Comparison of ENCODE assay signal across 15 cellular contexts in genomic region chr5:136001531-136001930, GRCh38. TPM values are rescaled to one million over a fixed set of nuclear protein-coding genes. Genes with fewer than 3 reads are reported as not detected.
DNase-seq lines count a peak whose midpoint lies in the region; ATAC-seq and TF ChIP-seq lines count a peak whose summit lies in the region.
"Had no signal": no experiment of that assay in that cellular context is flagged by ENCODE, and none has a peak within 500 bp of the region (broad histone marks: within the 10 kb centered on the region; RNA-seq: fewer than 3 reads in every experiment).

No MANE protein-coding gene starts in this region.

- intact Hi-C loops in IMR-90 (cut with micrococcal nuclease) (no loop called here), posterior cingulate gyrus (cut with DNase I) (no loop called here), psoas muscle (cut with DNase I) (no loop called here)

- peak overlapping the region; percentile 20; the same call in 1 of the 2 replicates for H3K14ac ChIP-seq in IMR-90 (replicated peaks; ENCODE audit: low read depth, low read length)

- dilution Hi-C loops in IMR-90 (cut with HindIII; ENCODE audit: low sequenced_read_pairs, unreplicated experiment) = no loop called here

- H3K18ac ChIP-seq in IMR-90 (ENCODE audit: low read depth, low read length) = peak overlapping the region; percentile 45

- H3K9me3 ChIP-seq in IMR-90 (ENCODE audit: control insufficient read depth, insufficient read depth, low read length) = no peaks in the 10 kb centered on the region
- no peaks in the 10 kb centered on the region for H3K9me3 ChIP-seq in hepatocyte (ENCODE audit: low read depth)
- no peaks in the 10 kb centered on the region for H3K9me3 ChIP-seq in psoas muscle
- H3K9me3 ChIP-seq: BE2C, pancreas had no signal

- H3K36me3 ChIP-seq in IMR-90 (ENCODE audit: control insufficient read depth, insufficient read depth, low read length) (no peaks in the 10 kb centered on the region), hepatocyte (replicated peaks; ENCODE audit: insufficient read depth, low read depth) (no peaks in the 10 kb centered on the region), psoas muscle (ENCODE audit: insufficient read depth in 1 of 2, low read depth in 1 of 2) (no peaks in the 10 kb centered on the region)
- H3K36me3 ChIP-seq: BE2C, pancreas had no signal

- ATAC-seq in IMR-90 (ENCODE audit: low read depth) (no peak), psoas muscle (no peak)

- H3K4me1 ChIP-seq in IMR-90 (ENCODE audit: control insufficient read depth, insufficient read depth, low read length) (peaks cover 33% of the 10 kb centered on the region), hepatocyte (ENCODE audit: insufficient read depth) (peaks cover 15% of the 10 kb centered on the region), psoas muscle (no peaks in the 10 kb centered on the region)
- H3K4me1 ChIP-seq: BE2C, pancreas had no signal

- no peak overlapping the region for H2AK9ac ChIP-seq in IMR-90 (replicated peaks; ENCODE audit: low read depth, low read length, poor library complexity)

- peak overlapping the region; percentile 49; the same call in 1 of the 2 replicates for H3K27ac ChIP-seq in IMR-90 (ENCODE audit: insufficient read depth, low read length)
- peak overlapping the region; percentile 51 for H3K27ac ChIP-seq in hepatocyte
- no peak overlapping the region for H3K27ac ChIP-seq in psoas muscle
- H3K27ac ChIP-seq: pancreas had no signal

- H3K4me3 ChIP-seq in IMR-90 (ENCODE audit: insufficient read depth, low read depth, low read length) (no peak overlapping the region), astrocyte of the cerebellum (ENCODE audit: low read depth, low read length) (no peak overlapping the region), hepatocyte (no peak overlapping the region), psoas muscle (no peak overlapping the region)
- H3K4me3 ChIP-seq: pancreas had no signal

- POLR2A ChIA-PET in IMR-90 (lab: Charles Lee; ENCODE audit: unreplicated experiment) = no interaction called here

- peak overlapping the region; percentile 70 for H4K91ac ChIP-seq in IMR-90 (ENCODE audit: insufficient read depth, low read depth, low read length)

- peak overlapping the region; percentile 88; the same call in 2 of the 3 replicates for H2BK15ac ChIP-seq in IMR-90 (ENCODE audit: low read depth, low read length)

- DNase-seq in AG08396 (ENCODE audit: low spot score) (peak; percentile 24), IMR-90 (peak; percentile 35), astrocyte of the cerebellum (ENCODE audit: low read depth) (peak; percentile 81), hepatocyte (ENCODE audit: low spot score) (no peak), posterior cingulate gyrus (no peak), NCI-H146 (lab: John Stamatoyannopoulos, UW) (no peak), GM19238 (ENCODE audit: insufficient read length, low spot score) (no peak), psoas muscle (no peak)
- DNase-seq: activated CD4-positive, CD25-positive, alpha-beta regulatory T cell treated with anti-CD3 and anti-CD28 coated beads, Interleukin-2, amount 50 U/mL, for 72 hours; activated effector memory CD4-positive, alpha-beta T cell treated with Interleukin-2 at 50 U/mL for 16 hours; BE2C; NCI-H1417; NCI-H510A treated with DMSO at 0.1 percent for 48 hours; pancreas; SW 1271 had no signal

- H3K23ac ChIP-seq in IMR-90 (ENCODE audit: low read depth, low read length) = no peak overlapping the region; the same call in 1 of the 2 replicates

- H3K9ac ChIP-seq in IMR-90 (ENCODE audit: low read depth, low read length) = no peak overlapping the region

- H3K4ac ChIP-seq in IMR-90 (ENCODE audit: low read depth, low read length) = peak overlapping the region; percentile 70

- TF ChIP-seq RAD21 in IMR-90 (IDR thresholded peaks at IDR 0.05; ENCODE audit: low read length) = no peak

- BruUV-seq in IMR-90 (replicated peaks; lab: Mats Ljungman, UMichigan) = no TSS peak

- H3K9me2 ChIP-seq in hepatocyte (replicated peaks; ENCODE audit: insufficient read depth) = no peaks in the 10 kb centered on the region

- TF ChIP-seq CTCF in IMR-90 (conservative IDR thresholded peaks at IDR 0.05; ENCODE audit: low read depth, low read length) (no peak), astrocyte of the cerebellum (IDR thresholded peaks at IDR 0.05; ENCODE audit: low read depth, low read length, missing control alignments) (no peak), hepatocyte (IDR thresholded peaks at IDR 0.05; ENCODE audit: poor library complexity) (no peak), psoas muscle (IDR thresholded peaks at IDR 0.05) (no peak)

- peak overlapping the region; percentile 95 for H2BK120ac ChIP-seq in IMR-90 (ENCODE audit: low read depth, low read length)

- H2AFZ ChIP-seq in IMR-90 (replicated peaks; ENCODE audit: low read length, poor library complexity) = no peak overlapping the region
- no peak overlapping the region for H2AFZ ChIP-seq in hepatocyte

- no peaks in the 10 kb centered on the region for H3K79me2 ChIP-seq in hepatocyte

- no peaks in the 10 kb centered on the region for H3K27me3 ChIP-seq in IMR-90 (ENCODE audit: control insufficient read depth, insufficient read depth, low read length)
- no peaks in the 10 kb centered on the region for H3K27me3 ChIP-seq in hepatocyte
- H3K27me3 ChIP-seq in psoas muscle (ENCODE audit: insufficient read depth in 3 of 3, low read length in 2 of 3) = no peaks in the 10 kb centered on the region
- H3K27me3 ChIP-seq: pancreas had no signal

- H2AK5ac ChIP-seq in IMR-90 (ENCODE audit: low read depth, low read length) = peak overlapping the region; percentile 91

- in situ Hi-C loops in IMR-90 (cut with MboI; ENCODE audit: low sequenced_read_pairs) (no loop called here), astrocyte of the cerebellum (cut with HindIII; ENCODE audit: low sequenced_read_pairs) (no loop called here)

- no peak overlapping the region for H3K56ac ChIP-seq in IMR-90 (ENCODE audit: extremely low read depth, insufficient read depth, low read length)

- CTCF ChIA-PET in IMR-90 (lab: Yijun Ruan, JAX) = no interaction called here

- H3K79me1 ChIP-seq in IMR-90 (ENCODE audit: low read depth in 1 of 2, low read length in 2 of 2) = peaks cover 0 to 22% of the 10 kb centered on the region in 2 experiments; a peak in 2 of 4 replicates

- no peaks in the 10 kb centered on the region for H4K20me1 ChIP-seq in IMR-90 (ENCODE audit: insufficient read depth, low read length)
- no peaks in the 10 kb centered on the region for H4K20me1 ChIP-seq in hepatocyte (ENCODE audit: insufficient read depth, poor library complexity, severe bottlenecking)

- TF ChIP-seq POLR2A in IMR-90 (IDR thresholded peaks at IDR 0.05; ENCODE audit: low read depth, low read length) = no peak

- H3K4me2 ChIP-seq in IMR-90 (ENCODE audit: low read depth, low read length) = no peak overlapping the region
- H3K4me2 ChIP-seq in hepatocyte = no peak overlapping the region

- H3K9me1 ChIP-seq in IMR-90 (ENCODE audit: insufficient read depth, low read length) = peaks cover 31% of the 10 kb centered on the region

- H4K8ac ChIP-seq in IMR-90 (ENCODE audit: low read depth in 2 of 2, low read length in 2 of 2) = peak overlapping the region; percentile 29 to 44; a peak in 3 of 4 replicates

- H4K5ac ChIP-seq in IMR-90 (ENCODE audit: low read depth, low read length) = peak overlapping the region; percentile 27

- peak overlapping the region; percentile 37 for H2BK5ac ChIP-seq in IMR-90 (ENCODE audit: low read depth, low read length, poor library complexity, severe bottlenecking)

- H2BK20ac ChIP-seq in IMR-90 (ENCODE audit: low read depth, low read length) = peak overlapping the region; percentile 63

- WGBS in IMR-90 (ENCODE audit: extremely low coverage in 2 of 2, insufficient read length in 1 of 2), 2 experiments = 38% methylated on average over 1 of the region's 4 CpGs; no CpG with 5 or more reads in 1 of the 2 experiments
- 58% methylated on average over 4 of the region's 4 CpGs for WGBS in hepatocyte (ENCODE audit: low lambda C conversion rate, missing lambda C conversion rate)
- WGBS in psoas muscle, 3 donors = 47 to 75% (median 62%) methylated on average over 4 of the region's 4 CpGs

TF ChIP-seq in IMR-90, 13 proteins besides CTCF, POLR2A, EP300 and RAD21 (continues in another document):
- TF ChIP-seq MAZ (IDR thresholded peaks at IDR 0.05; ENCODE audit: borderline replicate concordance, low read depth, low read length) (no peak), CHD1 (IDR thresholded peaks at IDR 0.05; ENCODE audit: low read depth, low read length) (no peak), SMC3 (IDR thresholded peaks at IDR 0.05; ENCODE audit: low read depth, low read length) (no peak), RCOR1 (IDR thresholded peaks at IDR 0.05; ENCODE audit: insufficient replicate concordance, low read length) (no peak), CEBPB (IDR thresholded peaks at IDR 0.05; ENCODE audit: low read depth, low read length) (no peak), RFX5 (IDR thresholded peaks at IDR 0.05; ENCODE audit: low read depth, low read length) (no peak), USF2 (IDR thresholded peaks at IDR 0.05; ENCODE audit: low read depth, low read length) (no peak), MAFK (IDR thresholded peaks at IDR 0.05; ENCODE audit: low read depth, low read length) (no peak)

RNA-seq across cellular contexts. Expression of gene TGFBI, which starts 27.3 kb away (rescaled TPM):
- total RNA-seq in IMR-90 (2012; rRNA removed) (483 and 618 TPM in 2 replicates), hepatocyte (316 and 401 TPM in 2 replicates), psoas muscle (10 to 100 TPM; 24.4 to 35.9 (median 30.3) TPM)
- polyA plus RNA-seq in IMR-90 (2012; rRNA removed) (1,362 and 1,551 TPM in 2 replicates), hepatocyte (396 and 509 TPM in 2 replicates), psoas muscle (10 to 100 TPM; 18.8 to 28.3 (median 20.9) TPM)
- 790 and 1,298 TPM in 2 replicates for polyA plus RNA-seq in IMR-90 (2012; cell fraction: cytosol; rRNA removed)
- 1,060 and 1,205 TPM in 2 replicates for polyA plus RNA-seq in IMR-90 (2012; cell fraction: nucleus; rRNA removed; ENCODE audit: low replicate concordance)

RNA-seq across cellular contexts. Expression of gene LECT2, which starts 46.7 kb away (rescaled TPM):
- total RNA-seq in IMR-90 (2012; rRNA removed) (not detected in 2 replicates), hepatocyte (25.0 and 29.6 TPM in 2 replicates), psoas muscle (not detected)
- polyA plus RNA-seq in IMR-90 (2012; rRNA removed) (not detected in 2 replicates), hepatocyte (6.3 and 12.3 TPM in 2 replicates), psoas muscle (not detected)
- not detected in 2 replicates for polyA plus RNA-seq in IMR-90 (2012; cell fraction: cytosol; rRNA removed)
- polyA plus RNA-seq in IMR-90 (2012; cell fraction: nucleus; rRNA removed; ENCODE audit: low replicate concordance) = not detected in 2 replicates
- total RNA-seq: pancreas had no signal
- polyA plus RNA-seq: pancreas had no signal

Comparison
In these comparisons a context has a peak if more than half of its experiments do, and no peak if none do; other contexts are left out.
1. DNase-seq: peak in AG08396 (single experiment), IMR-90 (single experiment) and astrocyte of the cerebellum (single experiment); none in hepatocyte (single experiment), posterior cingulate gyrus (0 of 10), NCI-H146 (single experiment), GM19238 (single experiment) and psoas muscle (0 of 2).
2. RNA of gene LECT2, which starts 46.7 kb away (total RNA-seq): 25.0 to 29.6 TPM in hepatocyte; not detected in IMR-90 and not detected in psoas muscle; every median in the first group is over 10 times any median in the second.